Comparison of ENCODE assay signal across 27 cellular contexts in the genomic region with DNA sequence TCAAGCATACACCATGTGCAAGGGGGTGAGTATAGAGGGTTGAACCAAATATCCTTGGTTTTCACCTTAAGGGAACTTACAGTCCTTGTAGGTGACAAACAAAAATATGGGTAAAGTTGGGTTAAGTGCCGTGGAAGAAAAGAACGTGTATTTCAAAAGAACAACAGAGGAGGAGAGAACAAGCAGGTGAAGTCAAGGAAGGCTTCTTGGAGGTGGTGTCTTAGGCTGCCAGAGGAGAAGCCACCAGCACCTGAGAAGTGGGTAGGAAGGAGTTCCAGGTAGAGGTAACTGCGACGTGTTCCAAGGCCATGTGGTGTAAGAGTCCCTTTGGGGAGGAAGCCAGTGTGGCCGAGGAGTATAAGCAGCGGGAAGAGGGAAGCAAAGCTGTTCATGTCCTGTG.
"Had no signal": no experiment of that assay in that cellular context is flagged by ENCODE, and none has a peak within 500 bp of the region (broad histone marks: within the 10 kb centered on the region; RNA-seq: fewer than 3 reads in every experiment).

No MANE protein-coding gene starts in this region.

- H3K27me3 Mint-ChIP-seq: activated CD8-positive, alpha-beta T cell treated with anti-CD3 and anti-CD28 coated beads for 36 hours; activated naive CD8-positive, alpha-beta T cell had no signal

- H3K36me3 ChIP-seq: brain microvascular endothelial cell, cardiac muscle cell, MG63, WERI-Rb-1 had no signal

- H3K4me3 ChIP-seq: cardiac muscle cell, MG63, SK-N-MC had no signal

- H3K9me3 Mint-ChIP-seq: activated CD8-positive, alpha-beta T cell treated with anti-CD3 and anti-CD28 coated beads for 36 hours; activated naive CD4-positive, alpha-beta T cell treated with anti-CD3 and anti-CD28 coated beads for 36 hours had no signal

- H3K27ac Mint-ChIP-seq: activated CD8-positive, alpha-beta T cell treated with anti-CD3 and anti-CD28 coated beads for 36 hours; activated naive CD4-positive, alpha-beta T cell treated with anti-CD3 and anti-CD28 coated beads for 36 hours; activated naive CD8-positive, alpha-beta T cell had no signal

- H3K27ac ChIP-seq: brain microvascular endothelial cell, cardiac muscle cell, SK-N-MC, WERI-Rb-1 had no signal

- H3K36me3 Mint-ChIP-seq: activated naive CD8-positive, alpha-beta T cell had no signal

- DNase-seq: activated CD4-positive, alpha-beta T cell treated with anti-CD3 and anti-CD28 coated beads for 4 hours; activated CD8-positive, alpha-beta memory T cell treated with anti-CD3 and anti-CD28 coated beads, Interleukin-2, amount 50 U/mL, for 4 hours; activated CD8-positive, alpha-beta T cell treated with anti-CD3 and anti-CD28 coated beads for 36 hours; activated gamma-delta T cell; activated naive CD4-positive, alpha-beta T cell treated with anti-CD3 and anti-CD28 coated beads for 36 hours; activated T-cell treated with anti-CD3 and anti-CD28 coated beads, Interleukin-2, amount 50 U/mL, for 1 hour; amygdala; brain microvascular endothelial cell; MG63; MV-4-11; NCI-H1092 treated with DMSO at 0.1 percent for 48 hours; NCI-H1436; NCI-H1694 treated with DMSO at 0.1 percent for 48 hours; NCI-H2029 treated with DMSO at 0.1 percent for 48 hours; NCI-H510A treated with DMSO at 0.1 percent for 48 hours; NCI-H69; NK-92 treated with Interleukin-12 subunit alpha and Interleukin-12 subunit beta, amount 100 ng/mL, for 24 hours; OCI-M1; RPMI8226; T-helper 1 cell; WERI-Rb-1 had no signal

- ATAC-seq: activated CD4-positive, CD25-positive, alpha-beta regulatory T cell treated with anti-CD3 and anti-CD28 coated beads, Interleukin-2, amount 50 U/mL, for 24 hours; activated CD8-positive, alpha-beta T cell treated with anti-CD3 and anti-CD28 coated beads for 36 hours; Panc1; Right ventricle myocardium inferior had no signal

- H3K4me3 Mint-ChIP-seq: activated CD8-positive, alpha-beta T cell treated with anti-CD3 and anti-CD28 coated beads for 36 hours; activated naive CD4-positive, alpha-beta T cell treated with anti-CD3 and anti-CD28 coated beads for 36 hours; activated naive CD8-positive, alpha-beta T cell had no signal

- H3K9me3 ChIP-seq: MG63 had no signal

- H3K27me3 ChIP-seq: brain microvascular endothelial cell, cardiac muscle cell, MG63 had no signal
